ENCODE assay signal across 15 cellular contexts in genomic region chr12:131076277-131076676, GRCh38.
DNase-seq lines count a peak whose midpoint lies in the region; ATAC-seq lines count a peak whose summit lies in the region.
"Had no signal": no experiment of that assay in that cellular context is flagged by ENCODE, and none has a peak within 500 bp of the region (broad histone marks: within the 10 kb centered on the region; RNA-seq: fewer than 3 reads in every experiment).

No MANE protein-coding gene starts in this region.

- H4K20me1 ChIP-seq in BLaER1: peaks cover 4% of the 10 kb centered on the region; the same call in 1 of the 2 replicates
- peaks cover 0 to 4% (median 0%) of the 10 kb centered on the region in 11 experiments; a peak in 1 of 22 replicates for H4K20me1 ChIP-seq in BLaER1 treated with 17β-estradiol and CSF1 and Interleukin-3, amounts not matched to agents 10 nM and 100 nM

- intact Hi-C loops in dendritic cell treated with granulocyte-macrophage colony-stimulating factor and Interleukin-4, amounts not matched to agents 40 ng/mL and 50 ng/mL, for 4 days (cut with micrococcal nuclease): no loop called here

- H3K9me3 Mint-ChIP-seq in dendritic cell treated with granulocyte-macrophage colony-stimulating factor and Interleukin-4, amounts not matched to agents 40 ng/mL and 50 ng/mL, for 4 days: no peaks in the 10 kb centered on the region
- peaks cover 3% of the 10 kb centered on the region for H3K9me3 Mint-ChIP-seq in stimulated activated memory B cell treated with anti-CD40 and anti-IgM and Interleukin-4, amounts not matched to agents 10 μg/mL and 1 μg/mL and 100 μg/mL, for 72 hours
- H3K9me3 Mint-ChIP-seq: IgD-negative memory B cell had no signal

- no peak overlapping the region for H3K9ac ChIP-seq in BLaER1
- H3K9ac ChIP-seq in BLaER1 treated with 17β-estradiol and CSF1 and Interleukin-3, amounts not matched to agents 10 nM and 100 nM: no peak overlapping the region

- no peaks in the 10 kb centered on the region for H3K36me3 Mint-ChIP-seq in dendritic cell treated with granulocyte-macrophage colony-stimulating factor and Interleukin-4, amounts not matched to agents 40 ng/mL and 50 ng/mL, for 4 days (ENCODE audit: low read depth)
- no peaks in the 10 kb centered on the region for H3K36me3 Mint-ChIP-seq in stimulated activated memory B cell treated with anti-CD40 and anti-IgM and Interleukin-4, amounts not matched to agents 10 μg/mL and 1 μg/mL and 100 μg/mL, for 72 hours
- H3K36me3 Mint-ChIP-seq: IgD-negative memory B cell had no signal

- peak overlapping the region; percentile 87 for H3K4me2 ChIP-seq in BLaER1
- H3K4me2 ChIP-seq in BLaER1 treated with 17β-estradiol and CSF1 and Interleukin-3, amounts not matched to agents 10 nM and 100 nM: peak overlapping the region in 9 of 11 experiments; percentile 66 to 88 (median 83); a peak in 14 of 22 replicates

- no peak for DNase-seq in NCI-H1930 (lab: John Stamatoyannopoulos, UW)
- no peak for DNase-seq in NAMALWA (ENCODE audit: low spot score)
- DNase-seq in NCI-H187 (lab: John Stamatoyannopoulos, UW): no peak
- DNase-seq: ACHN, DND-41, Kasumi-1, NCI-H1105 had no signal

- peaks cover 15% of the 10 kb centered on the region for H3K9me3 ChIP-seq in BLaER1
- H3K9me3 ChIP-seq in BLaER1 treated with 17β-estradiol and CSF1 and Interleukin-3, amounts not matched to agents 10 nM and 100 nM (replicated peaks in 1 of 11): peaks cover 9 to 22% (median 18%) of the 10 kb centered on the region in 11 experiments; a peak in 19 of 22 replicates

- ATAC-seq in stimulated activated memory B cell treated with anti-CD40 and anti-IgM and Interleukin-4, amounts not matched to agents 10 μg/mL and 1 μg/mL and 100 μg/mL, for 72 hours: peak; percentile 14
- ATAC-seq: Panc1 had no signal

- H3K27me3 ChIP-seq in BLaER1: no peaks in the 10 kb centered on the region
- H3K27me3 ChIP-seq in BLaER1 treated with 17β-estradiol and CSF1 and Interleukin-3, amounts not matched to agents 10 nM and 100 nM: peaks cover 0 to 16% (median 0%) of the 10 kb centered on the region in 11 experiments; a peak in 3 of 22 replicates

- peaks cover 9% of the 10 kb centered on the region for H3K4me1 Mint-ChIP-seq in dendritic cell treated with granulocyte-macrophage colony-stimulating factor and Interleukin-4, amounts not matched to agents 40 ng/mL and 50 ng/mL, for 4 days (ENCODE audit: low read depth)
- no peaks in the 10 kb centered on the region for H3K4me1 Mint-ChIP-seq in stimulated activated memory B cell treated with anti-CD40 and anti-IgM and Interleukin-4, amounts not matched to agents 10 μg/mL and 1 μg/mL and 100 μg/mL, for 72 hours
- H3K4me1 Mint-ChIP-seq: IgD-negative memory B cell had no signal

- peak overlapping the region; percentile 28 for H3K27ac Mint-ChIP-seq in dendritic cell treated with granulocyte-macrophage colony-stimulating factor and Interleukin-4, amounts not matched to agents 40 ng/mL and 50 ng/mL, for 4 days
- H3K27ac Mint-ChIP-seq in stimulated activated memory B cell treated with anti-CD40 and anti-IgM and Interleukin-4, amounts not matched to agents 10 μg/mL and 1 μg/mL and 100 μg/mL, for 72 hours: no peak overlapping the region

- no peak overlapping the region for H3K4me3 Mint-ChIP-seq in dendritic cell treated with granulocyte-macrophage colony-stimulating factor and Interleukin-4, amounts not matched to agents 40 ng/mL and 50 ng/mL, for 4 days
- no peak overlapping the region for H3K4me3 Mint-ChIP-seq in stimulated activated memory B cell treated with anti-CD40 and anti-IgM and Interleukin-4, amounts not matched to agents 10 μg/mL and 1 μg/mL and 100 μg/mL, for 72 hours
- H3K4me3 Mint-ChIP-seq: H9, IgD-negative memory B cell had no signal

- peaks cover 60% of the 10 kb centered on the region for H3K4me1 ChIP-seq in BLaER1
- peaks cover 18 to 56% (median 44%) of the 10 kb centered on the region in 10 experiments for H3K4me1 ChIP-seq in BLaER1 treated with 17β-estradiol and CSF1 and Interleukin-3, amounts not matched to agents 10 nM and 100 nM

- no peak overlapping the region for H3K27ac ChIP-seq in BLaER1
- H3K27ac ChIP-seq in BLaER1 treated with 17β-estradiol and CSF1 and Interleukin-3, amounts not matched to agents 10 nM and 100 nM: no peak overlapping the region
- H3K27ac ChIP-seq: HL-60 had no signal

- H3K27me3 Mint-ChIP-seq in dendritic cell treated with granulocyte-macrophage colony-stimulating factor and Interleukin-4, amounts not matched to agents 40 ng/mL and 50 ng/mL, for 4 days: peaks cover 15% of the 10 kb centered on the region
- peaks cover 34% of the 10 kb centered on the region for H3K27me3 Mint-ChIP-seq in stimulated activated memory B cell treated with anti-CD40 and anti-IgM and Interleukin-4, amounts not matched to agents 10 μg/mL and 1 μg/mL and 100 μg/mL, for 72 hours
- H3K27me3 Mint-ChIP-seq: IgD-negative memory B cell had no signal

- no peak overlapping the region for H3K4me3 ChIP-seq in BLaER1
- H3K4me3 ChIP-seq in BLaER1 treated with 17β-estradiol and CSF1 and Interleukin-3, amounts not matched to agents 10 nM and 100 nM: no peak overlapping the region

- peaks cover 13% of the 10 kb centered on the region; the same call in 1 of the 2 replicates for H3K36me3 ChIP-seq in BLaER1
- H3K36me3 ChIP-seq in BLaER1 treated with 17β-estradiol and CSF1 and Interleukin-3, amounts not matched to agents 10 nM and 100 nM: 0 out of 22 replicates have a peak, but pooled peaks cover 0 to 7% (median 0%) of the 10 kb centered on the region in 11 experiments
